34 cellular contexts compared by ENCODE assay signal in the genomic region with DNA sequence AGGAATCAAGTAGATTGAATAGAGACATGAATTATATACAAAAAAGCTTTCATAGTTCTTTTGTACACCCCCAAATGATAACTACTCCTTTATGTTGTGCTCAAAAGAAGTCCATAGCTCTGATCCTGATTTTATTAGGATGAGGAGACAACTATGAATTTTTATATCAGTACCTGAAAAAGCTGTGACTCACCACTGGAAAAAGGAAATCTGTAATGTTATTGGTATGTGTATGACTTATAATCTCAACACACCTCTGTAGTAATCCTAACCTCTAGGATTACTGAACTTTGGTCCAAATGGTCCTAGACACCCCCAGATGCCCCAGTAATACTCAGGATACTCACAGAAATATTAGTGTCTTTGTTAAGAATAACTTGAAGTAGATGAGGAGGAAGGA.
"Had no signal": no experiment of that assay in that cellular context is flagged by ENCODE, and none has a peak within 500 bp of the region (broad histone marks: within the 10 kb centered on the region; RNA-seq: fewer than 3 reads in every experiment).

No MANE protein-coding gene starts in this region.

- H3K4me1 Mint-ChIP-seq: neural crest cell; stimulated activated naive B cell treated with anti-CD40 and anti-IgM and Interleukin-4, amounts not matched to agents 10 μg/mL and 1 μg/mL and 100 μg/mL, for 72 hours had no signal

- H3K4me3 ChIP-seq: esophagus squamous epithelium, psoas muscle, right atrium auricular region, stomach, tibial artery, upper lobe of right lung had no signal

- H3K9me3 ChIP-seq: esophagus squamous epithelium, psoas muscle, right atrium auricular region, stomach, tibial artery, upper lobe of right lung had no signal

- H3K27ac ChIP-seq: brain microvascular endothelial cell, esophagus squamous epithelium, parathyroid adenoma, psoas muscle, right atrium auricular region, stomach, tibial artery, upper lobe of right lung, WERI-Rb-1 had no signal

- H3K27ac Mint-ChIP-seq: dendritic cell treated with granulocyte-macrophage colony-stimulating factor and Interleukin-4, amounts not matched to agents 40 ng/mL and 50 ng/mL, for 4 days; endodermal cell; memory B cell; stimulated activated naive B cell treated with anti-CD40 and anti-IgM and Interleukin-4, amounts not matched to agents 10 μg/mL and 1 μg/mL and 100 μg/mL, for 72 hours; T-helper 1 cell treated with Interleukin-12 subunit alpha and Interleukin-12 subunit beta and Interleukin-4 antibody, amounts not matched to agents 30 μg/mL and 1 μg/mL, for 36 hours had no signal

- ATAC-seq: activated CD4-positive, CD25-positive, alpha-beta regulatory T cell treated with anti-CD3 and anti-CD28 coated beads, Interleukin-2, amount 50 U/mL, for 24 hours; naive thymus-derived CD8-positive, alpha-beta T cell; psoas muscle; stimulated activated naive B cell treated with anti-CD40 and anti-IgM and Interleukin-4, amounts not matched to agents 10 μg/mL and 1 μg/mL and 100 μg/mL, for 72 hours; upper lobe of right lung had no signal

- H3K4me3 Mint-ChIP-seq: dendritic cell treated with granulocyte-macrophage colony-stimulating factor and Interleukin-4, amounts not matched to agents 40 ng/mL and 50 ng/mL, for 4 days; endodermal cell; memory B cell; naive thymus-derived CD8-positive, alpha-beta T cell; neural crest cell; stimulated activated naive B cell treated with anti-CD40 and anti-IgM and Interleukin-4, amounts not matched to agents 10 μg/mL and 1 μg/mL and 100 μg/mL, for 72 hours; T-helper 1 cell treated with Interleukin-12 subunit alpha and Interleukin-12 subunit beta and Interleukin-4 antibody, amounts not matched to agents 30 μg/mL and 1 μg/mL, for 36 hours had no signal

- FAIRE-seq: astrocyte, frontal cortex, islet of Langerhans had no signal

- H3K27me3 ChIP-seq: brain microvascular endothelial cell, esophagus squamous epithelium, right atrium auricular region, stomach, tibial artery, upper lobe of right lung had no signal

- H2AFZ ChIP-seq: parathyroid adenoma had no signal

- DNase-seq: activated CD4-positive, alpha-beta T cell treated with anti-CD3 and anti-CD28 coated beads for 48 hours; activated CD4-positive, alpha-beta T cell treated with anti-CD3 and anti-CD28 coated beads, Interleukin-2, amount 50 U/mL, for 48 hours; activated CD8-positive, alpha-beta memory T cell treated with anti-CD3 and anti-CD28 coated beads for 24 hours; activated gamma-delta T cell treated with Interleukin-2 at 50 U/mL for 16 hours; activated naive CD4-positive, alpha-beta T cell treated with anti-CD3 and anti-CD28 coated beads, Interleukin-2, amount 50 U/mL, for 16 hours; activated T-cell treated with anti-CD3 and anti-CD28 coated beads, Interleukin-2, amount 50 U/mL, for 1 hour; amniotic stem cell; brain microvascular endothelial cell; central memory CD4-positive, alpha-beta T cell; endodermal cell; esophagus squamous epithelium; glutamatergic neuron; midbrain; naive thymus-derived CD8-positive, alpha-beta T cell; nucleus accumbens; psoas muscle; stimulated activated CD4-positive, alpha-beta T cell treated with anti-CD3 and anti-CD28 coated beads, Interleukin-15, amount 100 ng/mL, for 24 hours; stimulated activated CD4-positive, alpha-beta T cell treated with anti-CD3 and anti-CD28 coated beads, Interleukin-2, amount 100 ng/mL, for 24 hours; stimulated activated naive B cell treated with anti-CD40 and anti-IgM and Interleukin-4, amounts not matched to agents 10 μg/mL and 1 μg/mL and 100 μg/mL, for 72 hours; stomach; T1000; tibial artery; upper lobe of right lung; WERI-Rb-1 had no signal

- H3K9ac ChIP-seq: parathyroid adenoma had no signal

- H3K9me3 Mint-ChIP-seq: dendritic cell treated with granulocyte-macrophage colony-stimulating factor and Interleukin-4, amounts not matched to agents 40 ng/mL and 50 ng/mL, for 4 days; endodermal cell; memory B cell; naive thymus-derived CD8-positive, alpha-beta T cell; neural crest cell; stimulated activated naive B cell treated with anti-CD40 and anti-IgM and Interleukin-4, amounts not matched to agents 10 μg/mL and 1 μg/mL and 100 μg/mL, for 72 hours; T-helper 1 cell treated with Interleukin-12 subunit alpha and Interleukin-12 subunit beta and Interleukin-4 antibody, amounts not matched to agents 30 μg/mL and 1 μg/mL, for 36 hours had no signal

- H3K4me1 ChIP-seq: parathyroid adenoma, psoas muscle, right atrium auricular region, upper lobe of right lung had no signal

- H3K27me3 Mint-ChIP-seq: dendritic cell treated with granulocyte-macrophage colony-stimulating factor and Interleukin-4, amounts not matched to agents 40 ng/mL and 50 ng/mL, for 4 days; memory B cell; naive thymus-derived CD8-positive, alpha-beta T cell; stimulated activated naive B cell treated with anti-CD40 and anti-IgM and Interleukin-4, amounts not matched to agents 10 μg/mL and 1 μg/mL and 100 μg/mL, for 72 hours had no signal
